ENCODE assay signal across 26 cellular contexts in genomic region chr11:114311946-114312345, GRCh38. TPM values are rescaled to one million over a fixed set of nuclear protein-coding genes. Genes with fewer than 3 reads are reported as not detected.
"Had no signal": no experiment of that assay in that cellular context is flagged by ENCODE, and none has a peak within 500 bp of the region (broad histone marks: within the 10 kb centered on the region; RNA-seq: fewer than 3 reads in every experiment).

No MANE protein-coding gene starts in this region.

- H3K27ac ChIP-seq: brain microvascular endothelial cell, hepatocyte had no signal

- H3K4me3 ChIP-seq: esophagus squamous epithelium, gastroesophageal sphincter, hepatocyte, spleen, tibial nerve had no signal

- FAIRE-seq: keratinocyte had no signal

- H3K4me2 ChIP-seq: hepatocyte had no signal

- H3K27me3 ChIP-seq: brain microvascular endothelial cell, tibial nerve had no signal

- H3K9me3 ChIP-seq: esophagus squamous epithelium, gastroesophageal sphincter, spleen, tibial nerve had no signal

- H2AFZ ChIP-seq: hepatocyte had no signal

- DNase-seq: activated B cell treated with CpG ODN at 0.5 μM for 24 hours; activated CD4-positive, alpha-beta T cell treated with anti-CD3 and anti-CD28 coated beads, Interleukin-2, amount 50 U/mL, for 1 hour; activated CD8-positive, alpha-beta memory T cell treated with anti-CD3 and anti-CD28 coated beads, Interleukin-2, amount 10 ng/mL, durations not matched to agents 7 days and 5 days; activated CD8-positive, alpha-beta T cell treated with anti-CD3 and anti-CD28 coated beads, Interleukin-2, amount 10 ng/mL, durations not matched to agents 7 days and 5 days; activated naive CD4-positive, alpha-beta T cell; activated T-cell treated with anti-CD3 and anti-CD28 coated beads for 4 hours; activated T-cell treated with anti-CD3 and anti-CD28 coated beads, Interleukin-2, amount 50 U/mL, for 72 hours; aorta; brain microvascular endothelial cell; caudate nucleus; dermis blood vessel endothelial cell; effector CD4-positive, alpha-beta T cell; esophagus squamous epithelium; left cardiac atrium; naive thymus-derived CD8-positive, alpha-beta T cell; right cardiac atrium; spleen; stimulated activated CD4-positive, alpha-beta T cell treated with anti-CD3 and anti-CD28 coated beads, Interleukin-2, amount 100 ng/mL, for 48 hours; stimulated activated naive CD8-positive, alpha-beta T cell treated with anti-CD3 and anti-CD28 coated beads, Interleukin-15, amount 100 ng/mL, for 72 hours; substantia nigra; T-helper 1 cell had no signal

- ATAC-seq: activated CD8-positive, alpha-beta memory T cell treated with anti-CD3 and anti-CD28 coated beads, Interleukin-2, amount 10 ng/mL, durations not matched to agents 7 days and 5 days; activated CD8-positive, alpha-beta T cell treated with anti-CD3 and anti-CD28 coated beads, Interleukin-2, amount 10 ng/mL, durations not matched to agents 7 days and 5 days; activated naive CD4-positive, alpha-beta T cell treated with anti-CD3 and anti-CD28 coated beads, Interleukin-2, amount 50 U/mL, for 72 hours; activated T-cell treated with anti-CD3 and anti-CD28 coated beads, Interleukin-2, amount 50 U/mL, for 72 hours; gastroesophageal sphincter; left cardiac atrium; naive thymus-derived CD8-positive, alpha-beta T cell; right cardiac atrium; stimulated activated naive CD8-positive, alpha-beta T cell treated with anti-CD3 and anti-CD28 coated beads, Interleukin-15, amount 100 ng/mL, for 72 hours had no signal

RNA-seq across cellular contexts. Expression of gene NNMT, which starts 15.7 kb away (rescaled TPM):
- polyA plus RNA-seq: naive thymus-derived CD8-positive, alpha-beta T cell had no signal
